Comparison of ENCODE assay signal across 18 cellular contexts in genomic region chr1:163395767-163396166, GRCh38.
"Had no signal": no experiment of that assay in that cellular context is flagged by ENCODE, and none has a peak within 500 bp of the region (broad histone marks: within the 10 kb centered on the region; RNA-seq: fewer than 3 reads in every experiment).

No MANE protein-coding gene starts in this region.

- H3K9me3 Mint-ChIP-seq: activated CD4-positive, alpha-beta T cell treated with anti-CD3 and anti-CD28 coated beads, Interleukin-2, amount 10 ng/mL, durations not matched to agents 7 days and 5 days; activated naive CD4-positive, alpha-beta T cell treated with anti-CD3 and anti-CD28 coated beads, Interleukin-2, amount 10 ng/mL, durations not matched to agents 7 days and 5 days; activated T-helper 2 cell treated with anti-CD3 and anti-CD28 coated beads, Interferon-gamma antibody, Interleukin-2, Interleukin-4, amounts not matched to agents 10 μg/mL and 5 μg/mL and 100 μg/mL, durations not matched to agents 14 hours and 24 hours and 36 hours; endodermal cell; naive thymus-derived CD8-positive, alpha-beta T cell had no signal

- H3K36me3 Mint-ChIP-seq: activated naive CD4-positive, alpha-beta T cell treated with anti-CD3 and anti-CD28 coated beads, Interleukin-2, amount 10 ng/mL, durations not matched to agents 7 days and 5 days; naive thymus-derived CD8-positive, alpha-beta T cell had no signal

- H3K4me3 Mint-ChIP-seq: activated CD4-positive, alpha-beta T cell treated with anti-CD3 and anti-CD28 coated beads, Interleukin-2, amount 10 ng/mL, durations not matched to agents 7 days and 5 days; activated naive CD4-positive, alpha-beta T cell treated with anti-CD3 and anti-CD28 coated beads, Interleukin-2, amount 10 ng/mL, durations not matched to agents 7 days and 5 days; endodermal cell; naive thymus-derived CD8-positive, alpha-beta T cell had no signal

- H3K4me1 Mint-ChIP-seq: activated CD4-positive, alpha-beta T cell treated with anti-CD3 and anti-CD28 coated beads, Interleukin-2, amount 10 ng/mL, durations not matched to agents 7 days and 5 days; activated naive CD4-positive, alpha-beta T cell treated with anti-CD3 and anti-CD28 coated beads, Interleukin-2, amount 10 ng/mL, durations not matched to agents 7 days and 5 days; naive thymus-derived CD8-positive, alpha-beta T cell had no signal

- H3K27ac Mint-ChIP-seq: activated CD4-positive, alpha-beta T cell treated with anti-CD3 and anti-CD28 coated beads, Interleukin-2, amount 10 ng/mL, durations not matched to agents 7 days and 5 days; activated naive CD4-positive, alpha-beta T cell treated with anti-CD3 and anti-CD28 coated beads, Interleukin-2, amount 10 ng/mL, durations not matched to agents 7 days and 5 days; activated T-helper 2 cell treated with anti-CD3 and anti-CD28 coated beads, Interferon-gamma antibody, Interleukin-2, Interleukin-4, amounts not matched to agents 10 μg/mL and 5 μg/mL and 100 μg/mL, durations not matched to agents 14 hours and 24 hours and 36 hours; endodermal cell; naive thymus-derived CD8-positive, alpha-beta T cell; progenitor cell of endocrine pancreas had no signal

- DNase-seq: activated CD4-positive, alpha-beta T cell treated with anti-CD3 and anti-CD28 coated beads, Interleukin-2, amount 10 ng/mL, durations not matched to agents 7 days and 5 days; activated CD4-positive, CD25-positive, alpha-beta regulatory T cell; activated naive CD4-positive, alpha-beta T cell treated with anti-CD3 and anti-CD28 coated beads, Interleukin-2, amount 10 ng/mL, durations not matched to agents 7 days and 5 days; activated T-cell treated with anti-CD3 and anti-CD28 coated beads for 4 hours; cerebellar nuclear complex; endodermal cell; hypothalamus; left colon; mucosa of descending colon; naive thymus-derived CD8-positive, alpha-beta T cell; nucleus accumbens; right lobe of liver; stimulated activated CD4-positive, alpha-beta T cell treated with anti-CD3 and anti-CD28 coated beads, Interleukin-2, amount 100 ng/mL, for 24 hours; stimulated activated naive CD4-positive, alpha-beta T cell treated with Interleukin-2 at 50 U/mL for 16 hours; T-helper 2 cell; trophoblast cell had no signal

- ATAC-seq: left colon; mucosa of descending colon; naive thymus-derived CD8-positive, alpha-beta T cell; right lobe of liver had no signal
